Comparison of ENCODE assay signal across 26 cellular contexts in the genomic region with DNA sequence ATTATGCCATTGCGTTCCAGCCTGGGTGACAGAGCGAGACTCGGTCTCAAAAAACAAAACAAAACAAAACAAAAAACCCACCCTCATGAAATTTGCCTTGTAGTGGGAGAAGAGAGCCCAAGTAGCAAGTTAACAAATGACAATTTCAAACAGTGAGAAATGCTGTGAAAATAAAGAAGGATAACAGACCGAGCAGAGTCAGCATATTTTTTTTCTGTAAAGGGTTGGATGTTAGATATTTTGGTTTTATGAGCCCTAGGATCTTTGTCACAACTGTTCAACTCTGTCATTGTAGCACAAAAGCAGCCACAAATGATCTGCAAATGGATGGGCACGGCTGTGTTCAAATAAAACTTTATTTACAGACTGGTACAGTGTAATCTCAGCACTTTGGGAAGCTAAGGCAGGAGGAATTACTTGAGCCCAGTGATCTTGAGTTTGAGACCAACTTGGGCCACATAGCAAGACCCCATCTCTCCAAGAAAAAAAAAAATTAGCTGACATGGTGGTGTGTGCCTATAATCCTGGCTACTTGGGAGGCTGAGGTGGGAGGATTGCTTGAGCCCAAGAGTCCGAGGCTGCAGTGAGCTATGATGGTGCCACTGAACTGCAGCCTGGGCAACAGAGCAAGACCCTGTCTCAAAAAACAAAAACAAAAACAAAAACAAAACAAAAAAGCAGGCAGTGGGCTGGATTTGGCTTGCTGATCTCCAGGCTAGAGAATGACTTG.
"Had no signal": no experiment of that assay in that cellular context is flagged by ENCODE, and none has a peak within 500 bp of the region (broad histone marks: within the 10 kb centered on the region; RNA-seq: fewer than 3 reads in every experiment).

No MANE protein-coding gene starts in this region.

- ATAC-seq: activated CD8-positive, alpha-beta T cell treated with anti-CD3 and anti-CD28 coated beads for 36 hours; activated T-cell treated with anti-CD3 and anti-CD28 coated beads, Interleukin-2, amount 50 U/mL, for 72 hours; activated T-helper 17 cell treated with anti-CD3 and anti-CD28 coated beads, Interleukin-2, amount 50 U/mL, for 72 hours; body of pancreas had no signal

- H3K36me3 Mint-ChIP-seq: activated naive CD4-positive, alpha-beta T cell treated with anti-CD3 and anti-CD28 coated beads, Interleukin-2, amount 50 U/mL, for 24 hours; activated naive CD8-positive, alpha-beta T cell treated with anti-CD3 and anti-CD28 coated beads, Interleukin-2, amount 10 ng/mL, durations not matched to agents 7 days and 5 days had no signal

- H3K9me3 ChIP-seq: ascending aorta, body of pancreas, breast epithelium had no signal

- H3K4me1 Mint-ChIP-seq: activated T-helper 17 cell treated with anti-CD3 and anti-CD28 coated beads, Interleukin-2, amount 50 U/mL, for 72 hours had no signal

- H3K27me3 ChIP-seq: ascending aorta, body of pancreas, breast epithelium had no signal

- H3K9me3 Mint-ChIP-seq: activated CD4-positive, alpha-beta T cell treated with anti-CD3 and anti-CD28 coated beads, Interleukin-2, amount 10 ng/mL, durations not matched to agents 24 days and 14 days; activated CD8-positive, alpha-beta T cell treated with anti-CD3 and anti-CD28 coated beads for 36 hours; activated naive CD4-positive, alpha-beta T cell treated with anti-CD3 and anti-CD28 coated beads, Interleukin-2, amount 50 U/mL, for 24 hours; activated naive CD8-positive, alpha-beta T cell treated with anti-CD3 and anti-CD28 coated beads, Interleukin-2, amount 10 ng/mL, durations not matched to agents 7 days and 5 days; activated T-cell treated with anti-CD3 and anti-CD28 coated beads, Interleukin-2, amount 50 U/mL, for 72 hours; activated T-helper 17 cell treated with anti-CD3 and anti-CD28 coated beads, Interleukin-2, amount 50 U/mL, for 72 hours had no signal

- H3K4me3 ChIP-seq: ascending aorta, body of pancreas, breast epithelium had no signal

- H3K27ac Mint-ChIP-seq: activated CD4-positive, alpha-beta T cell treated with anti-CD3 and anti-CD28 coated beads, Interleukin-2, amount 10 ng/mL, durations not matched to agents 24 days and 14 days; activated CD8-positive, alpha-beta T cell treated with anti-CD3 and anti-CD28 coated beads for 36 hours; activated naive CD4-positive, alpha-beta T cell treated with anti-CD3 and anti-CD28 coated beads, Interleukin-2, amount 50 U/mL, for 24 hours; activated naive CD8-positive, alpha-beta T cell treated with anti-CD3 and anti-CD28 coated beads, Interleukin-2, amount 10 ng/mL, durations not matched to agents 7 days and 5 days; activated T-cell treated with anti-CD3 and anti-CD28 coated beads, Interleukin-2, amount 50 U/mL, for 72 hours; activated T-helper 17 cell treated with anti-CD3 and anti-CD28 coated beads, Interleukin-2, amount 50 U/mL, for 72 hours had no signal

- H3K36me3 ChIP-seq: ascending aorta, breast epithelium, WERI-Rb-1 had no signal

- DNase-seq: activated CD4-positive, alpha-beta T cell treated with anti-CD3 and anti-CD28 coated beads, Interleukin-2, amount 10 ng/mL, durations not matched to agents 24 days and 14 days; activated CD4-positive, alpha-beta T cell treated with anti-CD3 and anti-CD28 coated beads, Interleukin-2, amount 50 U/mL, for 4 hours; activated CD8-positive, alpha-beta T cell treated with anti-CD3 and anti-CD28 coated beads for 36 hours; activated effector memory CD4-positive, alpha-beta T cell treated with anti-CD3 and anti-CD28 coated beads, Interleukin-2, amount 50 U/mL, for 16 hours; activated naive CD4-positive, alpha-beta T cell; activated naive CD8-positive, alpha-beta T cell treated with anti-CD3 and anti-CD28 coated beads, Interleukin-2, amount 10 ng/mL, durations not matched to agents 7 days and 5 days; activated T-cell treated with anti-CD3 and anti-CD28 coated beads, Interleukin-2, amount 50 U/mL, for 1 hour; activated T-cell treated with anti-CD3 and anti-CD28 coated beads, Interleukin-2, amount 50 U/mL, for 72 hours; amygdala; body of pancreas; NCI-H1092 treated with DMSO at 0.1 percent for 48 hours; NCI-H1417; NCI-H187; NCI-H2029 treated with DMSO at 0.1 percent for 48 hours; NCI-H2107; NCI-H2171; NCI-H510A; NCI-H526; NCI-H748 treated with DMSO at 0.1 percent for 48 hours; Right ventricle myocardium superior; T1000; WERI-Rb-1 had no signal

- H3K27ac ChIP-seq: ascending aorta, body of pancreas, breast epithelium, WERI-Rb-1 had no signal

- H3K4me1 ChIP-seq: ascending aorta, body of pancreas, breast epithelium had no signal

- H3K4me3 Mint-ChIP-seq: activated CD4-positive, alpha-beta T cell treated with anti-CD3 and anti-CD28 coated beads, Interleukin-2, amount 10 ng/mL, durations not matched to agents 24 days and 14 days; activated CD8-positive, alpha-beta T cell treated with anti-CD3 and anti-CD28 coated beads for 36 hours; activated naive CD4-positive, alpha-beta T cell treated with anti-CD3 and anti-CD28 coated beads, Interleukin-2, amount 50 U/mL, for 24 hours; activated naive CD8-positive, alpha-beta T cell treated with anti-CD3 and anti-CD28 coated beads, Interleukin-2, amount 10 ng/mL, durations not matched to agents 7 days and 5 days; activated T-cell treated with anti-CD3 and anti-CD28 coated beads, Interleukin-2, amount 50 U/mL, for 72 hours; activated T-helper 17 cell treated with anti-CD3 and anti-CD28 coated beads, Interleukin-2, amount 50 U/mL, for 72 hours had no signal
